Comparison of ENCODE assay signal across 24 cellular contexts in the genomic region with DNA sequence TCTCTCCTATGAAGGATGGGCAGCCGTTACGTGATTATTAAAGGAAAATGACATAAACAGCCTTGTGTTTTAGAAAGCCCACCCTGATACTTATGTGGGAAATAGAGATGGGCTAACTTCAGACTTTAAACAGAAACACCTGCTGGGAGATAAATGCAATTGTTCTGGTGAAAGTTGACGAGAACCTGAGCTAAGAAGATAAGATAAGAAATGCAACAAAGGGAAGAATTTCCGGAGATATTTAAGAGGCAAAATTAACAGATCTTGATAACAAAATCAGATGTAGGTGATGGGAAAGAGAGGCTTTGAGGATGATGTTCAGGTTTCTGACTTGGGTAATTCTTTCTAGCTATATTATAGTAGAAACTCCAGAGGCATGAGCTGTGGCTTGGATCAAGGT.
DNase-seq lines count a peak whose midpoint lies in the region; ATAC-seq, FAIRE-seq and TF ChIP-seq lines count a peak whose summit lies in the region.
"Had no signal": no experiment of that assay in that cellular context is flagged by ENCODE, and none has a peak within 500 bp of the region (broad histone marks: within the 10 kb centered on the region; RNA-seq: fewer than 3 reads in every experiment).

No MANE protein-coding gene starts in this region.

- ATAC-seq in aorta (ENCODE audit: low FRiP score), result no peak

- H3K27me3 Mint-ChIP-seq in Calu3 (ENCODE audit: unreplicated experiment), result no peaks in the 10 kb centered on the region
- peaks cover 10% of the 10 kb centered on the region for H3K27me3 Mint-ChIP-seq in endodermal cell (ENCODE audit: insufficient read depth)
- H3K27me3 Mint-ChIP-seq: CD4-positive, alpha-beta memory T cell; CD4-positive, CD25-positive, alpha-beta regulatory T cell; CD8-positive, alpha-beta memory T cell had no signal

- no peak overlapping the region for H3K4me3 ChIP-seq in Jurkat, Clone E6-1 (ENCODE audit: low read length)
- H3K4me3 ChIP-seq in endodermal cell (ENCODE audit: low read length) (peak overlapping the region; percentile 21), aorta (ENCODE audit: low read length in 2 of 2) (no peak overlapping the region)
- H3K4me3 ChIP-seq: BLaER1 had no signal

- H3K9me3 ChIP-seq in endodermal cell (ENCODE audit: control insufficient read depth, low read length) (peaks cover 18% of the 10 kb centered on the region), aorta (ENCODE audit: control insufficient read depth, low read length) (no peaks in the 10 kb centered on the region)
- H3K9me3 ChIP-seq: BE2C, BLaER1 had no signal

- FAIRE-seq in GM12891 (lab: Jason Lieb, UNC), result no peak
- FAIRE-seq: A204.1, D721Med, G401.6, GM12892, GM18507, GM19239 had no signal

- H3K36me3 ChIP-seq in endodermal cell (ENCODE audit: control insufficient read depth, insufficient read depth, low read length), result no peaks in the 10 kb centered on the region
- H3K36me3 ChIP-seq in aorta (ENCODE audit: control insufficient read depth in 1 of 2, insufficient read depth in 2 of 2, low read length in 1 of 2), result no peaks in the 10 kb centered on the region
- H3K36me3 ChIP-seq: BE2C, BLaER1 had no signal

- H3K4me3 Mint-ChIP-seq in Calu3 (ENCODE audit: low read depth, unreplicated experiment) (no peak overlapping the region), endodermal cell (no peak overlapping the region)
- H3K4me3 Mint-ChIP-seq: CD14-positive monocyte; CD4-positive, alpha-beta memory T cell; CD8-positive, alpha-beta memory T cell had no signal

- H3K36me3 Mint-ChIP-seq in Calu3 (ENCODE audit: insufficient read depth, unreplicated experiment) (peaks cover 10% of the 10 kb centered on the region), endodermal cell (ENCODE audit: low read depth) (peaks cover 2% of the 10 kb centered on the region)
- H3K36me3 Mint-ChIP-seq: CD14-positive monocyte; CD4-positive, alpha-beta memory T cell; CD4-positive, CD25-positive, alpha-beta regulatory T cell; CD8-positive, alpha-beta memory T cell had no signal

- H3K9me3 Mint-ChIP-seq in Calu3 (ENCODE audit: low read depth, unreplicated experiment) (peaks cover 11% of the 10 kb centered on the region), endodermal cell (peaks cover 10% of the 10 kb centered on the region)
- H3K9me3 Mint-ChIP-seq: CD14-positive monocyte had no signal

- intact Hi-C loops in Calu3 (cut with micrococcal nuclease; ENCODE audit: unreplicated experiment) (loop anchor here (5.0 kb wide), 2 partner anchors 62 to 143 kb away; no protein-coding TSS in a partner anchor), aorta (cut with DNase I) (no loop called here)

- peaks cover 6% of the 10 kb centered on the region for H3K27me3 ChIP-seq in endodermal cell (ENCODE audit: control insufficient read depth, insufficient read depth, low read length, poor library complexity, severe bottlenecking)
- no peaks in the 10 kb centered on the region for H3K27me3 ChIP-seq in aorta (ENCODE audit: control insufficient read depth in 1 of 2, insufficient read depth in 2 of 2, low read length in 1 of 2)
- H3K27me3 ChIP-seq: BE2C, BLaER1 had no signal

- DNase-seq in Calu3 (no peak), endodermal cell (no peak), GM12891 (ENCODE audit: insufficient read length, low spot score) (no peak), aorta (no peak)
- peak; percentile 82 for DNase-seq in Jurkat, Clone E6-1 (ENCODE audit: low read depth, low spot score)
- DNase-seq in stimulated activated CD4-positive, alpha-beta T cell treated with anti-CD3 and anti-CD28 coated beads, Interleukin-2, amount 100 ng/mL, for 24 hours, result no peak
- DNase-seq: 8988T; ACHN; BE2C; C1 segment of cervical spinal cord; CD4-positive, alpha-beta memory T cell; CD4-positive, CD25-positive, alpha-beta regulatory T cell; CD8-positive, alpha-beta memory T cell; COR-L47; DMS79 treated with DMSO at 0.1 percent for 48 hours; GF-D8 had no signal

- TF ChIP-seq POLR2A in GM12891 (IDR thresholded peaks at IDR 0.05; ENCODE audit: low read depth, low read length), result no peak

- WGBS in endodermal cell (ENCODE audit: insufficient coverage in 1 of 2, insufficient read length in 1 of 2), 2 experiments, result 53 to 80% methylated on average over 4 of the region's 4 CpGs
- WGBS in aorta, 2 donors, result 90 to 91% methylated on average over 4 of the region's 4 CpGs

- H3K4me1 ChIP-seq in endodermal cell (ENCODE audit: control insufficient read depth, insufficient read depth, low read length), result peaks cover 12% of the 10 kb centered on the region
- H3K4me1 ChIP-seq in aorta (ENCODE audit: control insufficient read depth in 1 of 2, insufficient read depth in 2 of 2, low read length in 2 of 2), result no peaks in the 10 kb centered on the region
- H3K4me1 ChIP-seq: BE2C had no signal

- H3K4me1 Mint-ChIP-seq in Calu3 (ENCODE audit: low read depth, unreplicated experiment) (peaks cover 43% of the 10 kb centered on the region), endodermal cell (peaks cover 24% of the 10 kb centered on the region)
- H3K4me1 Mint-ChIP-seq: CD4-positive, alpha-beta memory T cell; CD8-positive, alpha-beta memory T cell had no signal

- TF ChIP-seq CTCF in Calu3 (IDR thresholded peaks at IDR 0.05; ENCODE audit: unreplicated experiment) (no peak), endodermal cell (conservative IDR thresholded peaks at IDR 0.05) (no peak)

- H3K27ac ChIP-seq in endodermal cell (ENCODE audit: low read depth, low read length) (no peak overlapping the region), aorta (ENCODE audit: low read depth in 1 of 2, low read length in 2 of 2) (no peak overlapping the region)
- H3K27ac ChIP-seq: BLaER1 had no signal

- CTCF ChIA-PET in Calu3 (lab: Charles Lee), result interaction anchor here (1.0 kb wide), 1 partner anchor 103 kb away, joined by 3 read pairs; the partner anchor contains the start of gene SLC7A11

- no TSS peak for BruUV-seq in Calu3 (replicated peaks; lab: Mats Ljungman, UMichigan)

- H3K27ac Mint-ChIP-seq in Calu3 (ENCODE audit: unreplicated experiment) (peak overlapping the region; percentile 19), endodermal cell (no peak overlapping the region)
- H3K27ac Mint-ChIP-seq: CD14-positive monocyte; CD4-positive, alpha-beta memory T cell; CD4-positive, CD25-positive, alpha-beta regulatory T cell; CD8-positive, alpha-beta memory T cell had no signal

- H3K9ac ChIP-seq in endodermal cell (ENCODE audit: extremely low read depth, low read length, poor library complexity, severe bottlenecking), result no peak overlapping the region
- H3K9ac ChIP-seq: BLaER1 had no signal

TF ChIP-seq in GM12891, 5 proteins besides CTCF, POLR2A, EP300 and RAD21:
- TF ChIP-seq POU2F2 (IDR thresholded peaks at IDR 0.05; ENCODE audit: low read depth, low read length) (no peak), TAF1 (IDR thresholded peaks at IDR 0.05; ENCODE audit: low read depth, low read length) (no peak), PAX5 (IDR thresholded peaks at IDR 0.05; ENCODE audit: insufficient read depth, low read length, severe bottlenecking) (no peak), SPI1 (IDR thresholded peaks at IDR 0.05; ENCODE audit: low read depth, low read length) (no peak), POLR2AphosphoS5 (IDR thresholded peaks at IDR 0.05; ENCODE audit: low read depth, low read length) (no peak)
